10 cellular contexts compared by ENCODE assay signal in the genomic region with DNA sequence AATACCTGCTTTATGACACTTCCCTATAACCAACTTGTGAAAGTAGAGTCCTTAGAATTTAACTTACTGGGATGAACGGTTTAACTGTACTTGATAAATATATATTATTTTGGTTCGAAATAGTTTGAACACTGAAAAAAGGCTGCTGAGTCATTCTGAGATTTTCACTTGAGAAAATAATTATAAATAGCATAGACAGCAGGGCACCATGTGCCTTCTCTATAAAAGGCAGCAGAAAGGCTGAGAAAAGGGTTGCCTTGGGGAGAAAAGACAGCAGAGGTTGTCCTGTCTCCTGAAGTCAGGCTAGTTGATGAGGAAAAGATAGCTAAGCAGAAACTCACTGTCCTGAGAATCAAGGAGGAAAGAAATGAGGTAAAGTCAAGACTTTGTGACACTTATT.
DNase-seq lines count a peak whose midpoint lies in the region; ATAC-seq, FAIRE-seq and TF ChIP-seq lines count a peak whose summit lies in the region.
"Had no signal": no experiment of that assay in that cellular context is flagged by ENCODE, and none has a peak within 500 bp of the region (broad histone marks: within the 10 kb centered on the region; RNA-seq: fewer than 3 reads in every experiment).

No MANE protein-coding gene starts in this region.

- no peaks in the 10 kb centered on the region for H3K27me3 ChIP-seq in psoas muscle (ENCODE audit: insufficient read depth in 3 of 3, low read length in 2 of 3)

- no peak overlapping the region for H3K27ac ChIP-seq in psoas muscle
- H3K27ac ChIP-seq: epithelial cell of prostate had no signal

- peak; percentile 28 for FAIRE-seq in colon (lab: Jason Lieb, UNC)

- no peaks in the 10 kb centered on the region for H3K9me3 ChIP-seq in psoas muscle

- no peaks in the 10 kb centered on the region for H3K36me3 ChIP-seq in psoas muscle (ENCODE audit: insufficient read depth in 1 of 2, low read depth in 1 of 2)

- no peak overlapping the region for H3K4me3 ChIP-seq in psoas muscle

- no peaks in the 10 kb centered on the region for H3K4me1 ChIP-seq in psoas muscle

- peak; percentile 49 for DNase-seq in GM10266 (ENCODE audit: extremely low spot score)
- no peak for DNase-seq in NCI-H1048 (lab: John Stamatoyannopoulos, UW)
- no peak for DNase-seq in hypothalamus (lab: John Stamatoyannopoulos, UW)
- no peak for DNase-seq in stimulated activated CD4-positive, alpha-beta T cell treated with anti-CD3 and anti-CD28 coated beads, Interleukin-4, amount 100 ng/mL, for 1 hour
- DNase-seq in psoas muscle = no peak
- DNase-seq: NCI-H82 had no signal

- TF ChIP-seq CTCF in GM10266 (IDR thresholded peaks at IDR 0.05; ENCODE audit: control insufficient read depth, insufficient read depth, low read depth, missing control alignments) = no peak
- TF ChIP-seq CTCF in psoas muscle (IDR thresholded peaks at IDR 0.05) = no peak

- intact Hi-C loops in psoas muscle (cut with DNase I) = no loop called here

- ATAC-seq in GM21367 (IDR thresholded peaks at IDR 0.05; ENCODE audit: unreplicated experiment) = peak; percentile 92
- ATAC-seq in HG03135 (IDR thresholded peaks at IDR 0.05; ENCODE audit: unreplicated experiment) = peak; percentile 86
- ATAC-seq in psoas muscle = no peak

- 79 to 86% (median 85%) methylated on average over 2 of the region's 2 CpGs for WGBS in psoas muscle, 3 donors

Comparison
In these comparisons a context has a peak if more than half of its experiments do, and no peak if none do; other contexts are left out.
1. ATAC-seq: peak in GM21367 (single experiment) and HG03135 (single experiment); none in psoas muscle (0 of 4).